In genomic region chr6:166308769-166309589, GRCh38 we compare ENCODE assay signal across 8 cellular contexts. TPM values are rescaled to one million over a fixed set of nuclear protein-coding genes. Genes with fewer than 3 reads are reported as not detected.
A peak's percentile ranks its signal among the peaks of the same experiment; 100 is the strongest.
DNase-seq lines count a peak whose midpoint lies in the region; ATAC-seq and FAIRE-seq lines count a peak whose summit lies in the region.
"Had no signal": no experiment of that assay in that cellular context is flagged by ENCODE, and none has a peak within 500 bp of the region (broad histone marks: within the 10 kb centered on the region; RNA-seq: fewer than 3 reads in every experiment).

No MANE protein-coding gene starts in this region.

- no peaks in the 10 kb centered on the region for H3K36me3 ChIP-seq in skeletal muscle tissue (ENCODE audit: control insufficient read depth in 3 of 3, insufficient read depth in 3 of 3, low read length in 3 of 3)

- peak overlapping the region in 1 of 3 donors; percentile 54 for H3K4me3 ChIP-seq in skeletal muscle tissue (ENCODE audit: low read length in 3 of 3)

- peak overlapping the region in 2 of 3 donors; percentile 20 to 34 for H3K9ac ChIP-seq in skeletal muscle tissue (ENCODE audit: low read depth in 1 of 3, low read length in 3 of 3)

- DNase-seq in GM19239 (ENCODE audit: insufficient read length, low spot score): no peak
- peak; percentile 94 for DNase-seq in NCI-H345 (lab: John Stamatoyannopoulos, UW)
- peak; percentile 73 for DNase-seq in globus pallidus (ENCODE audit: low spot score)
- DNase-seq: activated naive CD4-positive, alpha-beta T cell treated with Interleukin-2 at 50 U/mL for 16 hours had no signal

- H3K27ac ChIP-seq in skeletal muscle tissue (ENCODE audit: low read depth, low read length): no peak overlapping the region

- peak; percentile 82 for FAIRE-seq in GM19239 (lab: Jason Lieb, UNC)

- no peaks in the 10 kb centered on the region for H3K9me3 ChIP-seq in skeletal muscle tissue (ENCODE audit: control insufficient read depth in 3 of 3, low read length in 3 of 3)

- peaks cover 0 to 4% (median 2%) of the 10 kb centered on the region in 3 donors for H3K4me1 ChIP-seq in skeletal muscle tissue (ENCODE audit: control insufficient read depth in 3 of 3, insufficient read depth in 3 of 3, low read length in 3 of 3)

- H3K27me3 ChIP-seq in skeletal muscle tissue (ENCODE audit: control insufficient read depth in 3 of 3, insufficient read depth in 3 of 3, low read length in 3 of 3): peaks cover 26 to 54% (median 35%) of the 10 kb centered on the region in 3 donors

- no peak for ATAC-seq in GM19455 (IDR thresholded peaks at IDR 0.05; ENCODE audit: unreplicated experiment)
- ATAC-seq in HG03175 (IDR thresholded peaks at IDR 0.05; ENCODE audit: unreplicated experiment): no peak
- no peak for ATAC-seq in HG02798 (IDR thresholded peaks at IDR 0.05; ENCODE audit: poor library complexity, unreplicated experiment)

RNA-seq across cellular contexts. Expression of gene PRR18, which starts 0.8 kb away (rescaled TPM):
- 0.52 TPM for total RNA-seq in skeletal muscle tissue

RNA-seq across cellular contexts. Expression of gene SFT2D1, which starts 33.4 kb away (rescaled TPM):
- total RNA-seq in skeletal muscle tissue: 20.9 TPM
